Comparison of ENCODE assay signal across 17 cellular contexts in the genomic region with DNA sequence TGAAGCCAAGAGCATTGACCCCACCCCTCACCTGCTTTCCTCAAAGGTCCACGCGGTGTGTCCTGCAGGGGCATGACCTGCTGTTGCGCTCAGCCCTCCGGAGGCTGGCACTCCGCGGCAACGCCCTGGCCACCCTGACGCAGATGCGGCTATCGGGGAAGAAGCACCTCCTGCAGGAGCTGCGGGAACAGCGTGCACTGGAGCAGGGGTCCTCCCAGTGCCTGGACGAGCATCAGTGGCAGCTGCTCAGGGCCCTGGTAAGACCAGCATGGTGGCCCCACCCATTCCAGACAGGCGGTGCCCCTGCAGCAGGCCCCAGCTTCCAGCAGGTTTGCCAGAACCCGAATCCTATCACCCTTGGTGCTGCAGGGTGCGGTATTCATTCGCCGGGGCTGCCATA.
DNase-seq lines count a peak whose midpoint lies in the region; ATAC-seq and TF ChIP-seq lines count a peak whose summit lies in the region.
"Had no signal": no experiment of that assay in that cellular context is flagged by ENCODE, and none has a peak within 500 bp of the region (broad histone marks: within the 10 kb centered on the region; RNA-seq: fewer than 3 reads in every experiment).

No MANE protein-coding gene starts in this region.

- H3K18ac ChIP-seq in neuronal stem cell (ENCODE audit: low read length) (no peak overlapping the region), trophoblast cell (ENCODE audit: low read length) (no peak overlapping the region)

- H2BK120ac ChIP-seq in neuronal stem cell (ENCODE audit: low read depth, low read length): no peak overlapping the region
- H2BK120ac ChIP-seq in trophoblast cell (ENCODE audit: insufficient read depth, low read length, poor library complexity): no peak overlapping the region

- H3F3A ChIP-seq in GM23338 (replicated peaks; ENCODE audit: low read depth): no peaks in the 10 kb centered on the region

- H3K23ac ChIP-seq in neuronal stem cell (ENCODE audit: low read depth, low read length, poor library complexity) (peak overlapping the region; percentile 65), trophoblast cell (ENCODE audit: low read length) (no peak overlapping the region)

- no peak for ATAC-seq in HG03520 (IDR thresholded peaks at IDR 0.05; ENCODE audit: unreplicated experiment)
- no peak for ATAC-seq in GM23338

- no peak overlapping the region for H2AK5ac ChIP-seq in neuronal stem cell (ENCODE audit: low read depth, low read length)
- no peak overlapping the region for H2AK5ac ChIP-seq in trophoblast cell (ENCODE audit: low read length)

- H2AFZ ChIP-seq in neuronal stem cell (ENCODE audit: low read length): no peak overlapping the region
- H2AFZ ChIP-seq in GM23338: no peak overlapping the region
- no peak overlapping the region for H2AFZ ChIP-seq in trophoblast cell (ENCODE audit: insufficient read depth, low read length, poor library complexity)

- H3K27ac ChIP-seq in right atrium auricular region: no peak overlapping the region
- no peak overlapping the region for H3K27ac ChIP-seq in neuronal stem cell (replicated peaks; ENCODE audit: low read length)
- no peak overlapping the region for H3K27ac ChIP-seq in spleen
- H3K27ac ChIP-seq in GM23338 (ENCODE audit: low read depth): no peak overlapping the region
- H3K27ac ChIP-seq in trophoblast cell (ENCODE audit: low read depth, low read length): no peak overlapping the region
- H3K27ac ChIP-seq: BLaER1, HL-60 had no signal

- peaks cover 9% of the 10 kb centered on the region for H3K27me3 Mint-ChIP-seq in GM23338 (ENCODE audit: insufficient read depth, low read depth, poor library complexity)
- H3K27me3 Mint-ChIP-seq: CD4-positive, alpha-beta memory T cell had no signal

- H3K4ac ChIP-seq in neuronal stem cell (ENCODE audit: low read length) (no peak overlapping the region), trophoblast cell (ENCODE audit: low read depth, low read length) (no peak overlapping the region)

- no peaks in the 10 kb centered on the region for H3K9me3 ChIP-seq in right atrium auricular region
- peaks cover 0 to 2% of the 10 kb centered on the region in 2 donors for H3K9me3 ChIP-seq in neuronal stem cell (replicated peaks in 1 of 2; ENCODE audit: control insufficient read depth in 2 of 2, insufficient read depth in 1 of 2, low read depth in 1 of 2, low read length in 2 of 2)
- H3K9me3 ChIP-seq in spleen: no peaks in the 10 kb centered on the region
- H3K9me3 ChIP-seq in trophoblast cell (ENCODE audit: insufficient read depth, low read depth, low read length): peaks cover 2% of the 10 kb centered on the region

- TF ChIP-seq POLR2A in spleen (IDR thresholded peaks at IDR 0.05): no peak

- H3K4me1 ChIP-seq in right atrium auricular region (no peaks in the 10 kb centered on the region), neuronal stem cell (ENCODE audit: control insufficient read depth in 2 of 2, insufficient read depth in 1 of 2, low read depth in 1 of 2, low read length in 2 of 2) (no peaks in the 10 kb centered on the region), spleen (no peaks in the 10 kb centered on the region), GM23338 (ENCODE audit: insufficient read depth) (no peaks in the 10 kb centered on the region), trophoblast cell (ENCODE audit: control insufficient read depth in 1 of 2, insufficient read depth in 2 of 2, low read length in 2 of 2) (no peaks in the 10 kb centered on the region)
- H3K4me1 ChIP-seq: BLaER1 had no signal

- H4K12ac ChIP-seq in trophoblast cell (ENCODE audit: low read depth, low read length): no peak overlapping the region

- H3K9me3 Mint-ChIP-seq in GM23338: no peaks in the 10 kb centered on the region

- H3K79me2 ChIP-seq in GM23338 (replicated peaks; ENCODE audit: insufficient read depth) (no peaks in the 10 kb centered on the region), trophoblast cell (ENCODE audit: control insufficient read depth, insufficient read depth, low read length, poor library complexity) (no peaks in the 10 kb centered on the region)

- no peak overlapping the region for H4K91ac ChIP-seq in neuronal stem cell (ENCODE audit: low read depth, low read length, poor library complexity)
- no peak overlapping the region for H4K91ac ChIP-seq in trophoblast cell (ENCODE audit: low read depth, low read length)

- no peak overlapping the region for H2BK15ac ChIP-seq in neuronal stem cell (ENCODE audit: low read length)

- intact Hi-C loops in cardiac septum (cut with DNase I) (no loop called here), spleen (cut with DNase I; ENCODE audit: low total_unique reads) (no loop called here)

- H3K4me3 Mint-ChIP-seq in GM23338: no peak overlapping the region
- H3K4me3 Mint-ChIP-seq: CD14-positive monocyte; CD4-positive, alpha-beta memory T cell had no signal

- peaks cover 31% of the 10 kb centered on the region for H3K36me3 ChIP-seq in right atrium auricular region
- H3K36me3 ChIP-seq in neuronal stem cell (replicated peaks in 1 of 2; ENCODE audit: control insufficient read depth in 2 of 2, insufficient read depth in 2 of 2, low read length in 2 of 2): peaks cover 15 to 25% of the 10 kb centered on the region in 2 donors
- H3K36me3 ChIP-seq in spleen: peaks cover 0 to 5% (median 0%) of the 10 kb centered on the region in 6 donors
- no peaks in the 10 kb centered on the region for H3K36me3 ChIP-seq in GM23338 (ENCODE audit: insufficient read depth)
- peaks cover 7 to 16% of the 10 kb centered on the region in 2 experiments for H3K36me3 ChIP-seq in trophoblast cell (ENCODE audit: control insufficient read depth in 1 of 2, insufficient read depth in 2 of 2, low read length in 2 of 2)

- no peaks in the 10 kb centered on the region for H3K9me2 ChIP-seq in GM23338 (ENCODE audit: insufficient read depth)

- no peaks in the 10 kb centered on the region; the same call in 1 of the 2 replicates for H4K20me1 ChIP-seq in GM23338 (replicated peaks; ENCODE audit: insufficient read depth)
- H4K20me1 ChIP-seq: BLaER1 had no signal

- H3K79me1 ChIP-seq in neuronal stem cell (ENCODE audit: low read depth, low read length): no peaks in the 10 kb centered on the region
- H3K79me1 ChIP-seq in trophoblast cell (ENCODE audit: low read length): no peaks in the 10 kb centered on the region

- DNase-seq in cardiac septum (ENCODE audit: low spot score): peak; percentile 66
- DNase-seq in right atrium auricular region (ENCODE audit: low spot score): no peak
- DNase-seq in neuronal stem cell (ENCODE audit: low spot score): no peak
- peak; percentile 54 for DNase-seq in spleen
- DNase-seq in GM23338 (ENCODE audit: low spot score): no peak
- DNase-seq in trophoblast cell: no peak
- DNase-seq: 8988T; CD4-positive, alpha-beta memory T cell; DMS153; DMS79; GDM1; GOT3; IMR-90 had no signal

- peaks cover 18% of the 10 kb centered on the region for H3K36me3 Mint-ChIP-seq in GM23338 (ENCODE audit: low read depth)
- H3K36me3 Mint-ChIP-seq: CD14-positive monocyte; CD4-positive, alpha-beta memory T cell had no signal

- H4K8ac ChIP-seq in neuronal stem cell (ENCODE audit: low read depth, low read length) (peak overlapping the region; percentile 65), trophoblast cell (ENCODE audit: low read depth, low read length) (no peak overlapping the region)

- H3K4me1 Mint-ChIP-seq in GM23338: no peaks in the 10 kb centered on the region
- H3K4me1 Mint-ChIP-seq: CD14-positive monocyte; CD4-positive, alpha-beta memory T cell had no signal

- no peak overlapping the region for H3K27ac Mint-ChIP-seq in GM23338
- H3K27ac Mint-ChIP-seq: CD14-positive monocyte; CD4-positive, alpha-beta memory T cell had no signal

- H3K4me3 ChIP-seq in right atrium auricular region (no peak overlapping the region), neuronal stem cell (ENCODE audit: low read length in 2 of 2) (peak overlapping the region in 1 of 2 donors; percentile 22), spleen (no peak overlapping the region), GM23338 (no peak overlapping the region), trophoblast cell (ENCODE audit: low read depth, low read length) (no peak overlapping the region)
- H3K4me3 ChIP-seq: BLaER1 had no signal

- H2BK12ac ChIP-seq in neuronal stem cell (ENCODE audit: low read length) (no peak overlapping the region), trophoblast cell (ENCODE audit: low read length) (no peak overlapping the region)

- TF ChIP-seq CTCF in right atrium auricular region (IDR thresholded peaks at IDR 0.05) (no peak), spleen (IDR thresholded peaks at IDR 0.05 in 8 of 11, conservative IDR thresholded peaks at IDR 0.05 in 3 of 11) (no peak), GM23338 (conservative IDR thresholded peaks at IDR 0.05; ENCODE audit: low read depth in 2 of 2) (no peak)

- H2BK5ac ChIP-seq in neuronal stem cell (ENCODE audit: low read length) (peak overlapping the region; percentile 66), trophoblast cell (ENCODE audit: low read depth, low read length, poor library complexity) (no peak overlapping the region)

- no CpG with 5 or more reads among the region's 18 CpGs for WGBS in neuronal stem cell (ENCODE audit: extremely low coverage in 2 of 2, insufficient read length in 2 of 2, insufficient replicate concordance in 1 of 2), 2 donors
- WGBS in spleen, 5 donors: 87 to 95% (median 94%) methylated on average over 3 to 18 of the region's 18 CpGs
- WGBS in trophoblast cell (ENCODE audit: extremely low coverage, insufficient coverage, insufficient read length): no CpG with 5 or more reads among the region's 18 CpGs

- H3K9ac ChIP-seq in neuronal stem cell (ENCODE audit: low read depth, low read length, poor library complexity): peak overlapping the region; percentile 60
- H3K9ac ChIP-seq in trophoblast cell (ENCODE audit: low read length): no peak overlapping the region
- H3K9ac ChIP-seq: BLaER1 had no signal

- H3K14ac ChIP-seq in neuronal stem cell (ENCODE audit: low read length) (peak overlapping the region; percentile 82), trophoblast cell (ENCODE audit: low read length) (no peak overlapping the region)

- no peak overlapping the region for H3K4me2 ChIP-seq in neuronal stem cell (ENCODE audit: insufficient read depth, low read length, poor library complexity, severe bottlenecking)
- no peak overlapping the region for H3K4me2 ChIP-seq in GM23338
- H3K4me2 ChIP-seq in trophoblast cell (ENCODE audit: low read length): no peak overlapping the region
- H3K4me2 ChIP-seq: BLaER1 had no signal

- H3K27me3 ChIP-seq in right atrium auricular region: no peaks in the 10 kb centered on the region
- H3K27me3 ChIP-seq in neuronal stem cell (ENCODE audit: control insufficient read depth in 3 of 3, insufficient read depth in 3 of 3, low read depth in 1 of 3, low read length in 3 of 3): no peaks in the 10 kb centered on the region
- peaks cover 0 to 5% (median 0%) of the 10 kb centered on the region in 7 donors for H3K27me3 ChIP-seq in spleen (replicated peaks in 1 of 7)
- H3K27me3 ChIP-seq in GM23338 (ENCODE audit: insufficient read depth): no peaks in the 10 kb centered on the region
- H3K27me3 ChIP-seq in trophoblast cell (ENCODE audit: insufficient read depth, low read length): no peaks in the 10 kb centered on the region
- H3K27me3 ChIP-seq: BLaER1 had no signal

TF ChIP-seq in GM23338, 12 proteins besides CTCF, POLR2A, EP300 and RAD21:
- no peak for TF ChIP-seq ZNF114 (CRISPR knock-in tag; IDR thresholded peaks at IDR 0.05)

Comparison
In these comparisons a context has a peak if more than half of its experiments do, and no peak if none do; other contexts are left out.
1. DNase-seq: peak in cardiac septum (single experiment) and spleen (single experiment); none in right atrium auricular region (single experiment), neuronal stem cell (single experiment), GM23338 (single experiment) and trophoblast cell (0 of 2).